8 cellular contexts compared by ENCODE assay signal in the genomic region with DNA sequence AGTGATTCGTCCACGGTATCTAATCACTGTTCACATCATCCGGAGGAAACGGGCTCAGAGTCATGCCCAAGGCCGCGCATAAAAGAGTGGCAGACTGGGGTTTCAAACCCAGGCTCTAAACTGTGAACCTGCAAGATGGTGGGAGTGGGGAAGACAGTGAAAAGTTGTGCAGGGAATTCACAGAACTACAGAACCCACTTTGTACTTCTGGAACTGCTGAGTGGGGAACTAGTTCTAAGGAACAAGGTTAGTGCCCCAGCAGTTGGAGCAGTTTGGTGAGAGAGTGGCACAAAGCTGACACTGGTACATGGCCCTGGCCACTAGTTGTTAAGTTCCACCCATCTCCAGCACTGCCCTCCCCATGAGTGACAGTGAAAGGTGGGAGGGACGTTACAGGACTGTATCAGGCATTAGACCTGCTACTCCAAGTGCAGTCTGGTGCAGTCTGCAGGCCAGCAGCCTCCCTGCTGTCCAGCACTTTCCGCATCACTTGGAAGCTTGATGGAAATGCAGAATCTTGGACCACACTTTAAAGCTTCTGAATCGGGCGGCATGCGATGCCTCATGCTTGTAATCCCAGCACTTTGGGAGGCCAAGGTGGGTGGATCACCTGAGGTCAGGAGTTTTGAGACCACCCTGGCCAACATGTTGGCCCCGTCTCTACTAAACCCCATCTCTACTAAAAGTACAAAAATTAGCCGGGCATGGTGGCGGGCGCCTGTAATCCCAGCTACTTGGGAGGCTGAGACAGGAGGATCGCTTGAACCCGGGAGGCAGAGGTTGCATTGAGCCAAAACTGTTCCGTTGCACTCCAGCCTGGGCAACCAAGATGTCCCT. TPM values are rescaled to one million over a fixed set of nuclear protein-coding genes. Genes with fewer than 3 reads are reported as not detected.
DNase-seq lines count a peak whose midpoint lies in the region; ATAC-seq, FAIRE-seq and TF ChIP-seq lines count a peak whose summit lies in the region.

No MANE protein-coding gene starts in this region.

- CTCF ChIA-PET in CD4-positive, alpha-beta memory T cell (lab: Charles Lee; ENCODE audit: partially characterized antibody): interaction anchor here (0.7 to 7.3 kb wide), 30 partner anchors 11 to 251 kb away, joined by 3 to 86 read pairs (median 4); partner anchors contain the start of genes C2orf42, MXD1 and SNRPG
- CTCF ChIA-PET in HCT116 (lab: Charles Lee) (interaction anchor here (1.2 to 3.3 kb wide), 4 partner anchors 19 to 419 kb away, joined by 3 to 24 read pairs (median 6); partner anchors contain the start of gene MXD1), K562 (lab: Yijun Ruan, JAX; ENCODE audit: low intra/inter-chr PET ratio) (interaction anchor here (0.6 to 2.6 kb wide), 3 partner anchors 54 to 231 kb away, joined by 3 to 30 read pairs (median 4); partner anchors contain the start of gene PCBP1)

- BruUV-seq in HCT116 (replicated peaks; lab: Mats Ljungman, UMichigan) (no TSS peak), K562 (replicated peaks; lab: Mats Ljungman, UMichigan) (no TSS peak)

- H3K9me3 Mint-ChIP-seq in CD4-positive, alpha-beta memory T cell: peaks cover 0 to 2% (median 0%) of the 10 kb centered on the region in 8 donors

- peak overlapping the region; percentile 97 to 100 (median 100) for H3K27ac Mint-ChIP-seq in CD4-positive, alpha-beta memory T cell

- H3K4me1 Mint-ChIP-seq in CD4-positive, alpha-beta memory T cell: peaks cover 34 to 62% (median 47%) of the 10 kb centered on the region in 4 donors

- DNase-seq in CD4-positive, alpha-beta memory T cell: peak; percentile 48 to 74 (median 59)
- peak; percentile 41 for DNase-seq in HCT116 (ENCODE audit: low read depth, low spot score)
- DNase-seq in SK-N-DZ (ENCODE audit: low spot score): peak; percentile 63
- peak; percentile 34 to 83 (median 56) for DNase-seq in K562 (ENCODE audit: extremely low read depth in 1 of 4, low spot score in 3 of 4)

- intact Hi-C loops in CD4-positive, alpha-beta memory T cell (cut with micrococcal nuclease): loop anchor here (2.0 to 10.0 kb wide), 2 partner anchors 149 to 199 kb away; partner anchors contain the start of gene SNRPG
- intact Hi-C loops in HCT116 (cut with micrococcal nuclease): no loop called here
- intact Hi-C loops in K562 (cut with micrococcal nuclease): loop anchor here (2.0 to 5.0 kb wide), 7 partner anchors 19 to 419 kb away; partner anchors contain the start of genes C2orf42, FAM136A and TIA1

- H2AFZ ChIP-seq in HCT116 (ENCODE audit: low read depth, low read length, poor library complexity, severe bottlenecking) (no peak overlapping the region), K562 (ENCODE audit: low read depth, low read length) (peak overlapping the region; percentile 78)

- peak overlapping the region in 1 of 2 donors; percentile 67 for H3K4me3 ChIP-seq in CD4-positive, alpha-beta memory T cell (ENCODE audit: low read length in 2 of 2)
- peak overlapping the region; percentile 40 to 55 for H3K4me3 ChIP-seq in HCT116 (replicated peaks in 1 of 2; ENCODE audit: low read depth in 1 of 2, low read length in 2 of 2)
- peak overlapping the region; percentile 28 for H3K4me3 ChIP-seq in K562
- H3K4me3 ChIP-seq in iPS-20b (ENCODE audit: low read length): peak overlapping the region; percentile 76
- peak overlapping the region; percentile 7 to 61 (median 30) for H3K4me3 ChIP-seq in skin epidermis

- H3K79me2 ChIP-seq in HCT116 (ENCODE audit: insufficient read depth, low read length) (no peaks in the 10 kb centered on the region), K562 (ENCODE audit: control insufficient read depth, insufficient read depth, low read length) (peaks cover 17% of the 10 kb centered on the region)

- peak overlapping the region; percentile 85 to 96 (median 90) for H3K4me3 Mint-ChIP-seq in CD4-positive, alpha-beta memory T cell

- H3K27ac ChIP-seq in CD4-positive, alpha-beta memory T cell (ENCODE audit: low read depth, low read length): peak overlapping the region; percentile 97
- H3K27ac ChIP-seq in HCT116 (ENCODE audit: low read depth, low read length) (peak overlapping the region; percentile 43), K562 (ENCODE audit: extremely low read depth, low read depth, low read length) (peak overlapping the region; percentile 88), iPS-20b (ENCODE audit: low read length) (peak overlapping the region; percentile 98), skin epidermis (peak overlapping the region in 20 of 21 experiments; percentile 81 to 100 (median 99))

- no peak for TF ChIP-seq RAD21 in HCT116 (IDR thresholded peaks at IDR 0.05; ENCODE audit: low read depth)
- TF ChIP-seq RAD21 in K562 (CRISPR knock-in tag; conservative IDR thresholded peaks at IDR 0.05 in 1 of 2, IDR thresholded peaks at IDR 0.05 in 1 of 2): 0 out of 4 replicates have a peak, but pooled peaks of 1 of the 2 experiments have one; percentile 2

- no peaks in the 10 kb centered on the region for H3K9me3 ChIP-seq in CD4-positive, alpha-beta memory T cell (ENCODE audit: control insufficient read depth in 1 of 2, low read length in 2 of 2)
- no peaks in the 10 kb centered on the region for H3K9me3 ChIP-seq in HCT116 (ENCODE audit: control insufficient read depth in 1 of 2, insufficient read depth in 1 of 2, low read depth in 1 of 2, low read length in 2 of 2)
- no peaks in the 10 kb centered on the region for H3K9me3 ChIP-seq in K562 (replicated peaks; ENCODE audit: control insufficient read depth, insufficient read depth, low read depth, low read length)
- no peaks in the 10 kb centered on the region for H3K9me3 ChIP-seq in iPS-20b (ENCODE audit: insufficient read depth, low read depth, low read length)

- peaks cover 0 to 2% of the 10 kb centered on the region in 2 donors for H3K27me3 Mint-ChIP-seq in CD4-positive, alpha-beta memory T cell

- peak; percentile 87 for TF ChIP-seq POLR2A in HCT116 (IDR thresholded peaks at IDR 0.05; ENCODE audit: borderline replicate concordance, extremely low read depth, insufficient read depth, insufficient read length)
- peak; percentile 55; the same call in 1 of the 2 replicates for TF ChIP-seq POLR2A in K562 (conservative IDR thresholded peaks at IDR 0.05)

- peak; percentile 23 for ATAC-seq in HCT116
- peak; percentile 58 for ATAC-seq in K562
- no peak for ATAC-seq in HG02885 (IDR thresholded peaks at IDR 0.05; ENCODE audit: poor library complexity, unreplicated experiment)
- ATAC-seq in GM19467 (IDR thresholded peaks at IDR 0.05; ENCODE audit: unreplicated experiment): no peak

- H3K9me2 ChIP-seq in HCT116 (ENCODE audit: insufficient read depth): no peaks in the 10 kb centered on the region

- H3K4me2 ChIP-seq in HCT116 (ENCODE audit: low read length) (peak overlapping the region; percentile 78), K562 (ENCODE audit: insufficient read depth, low read length) (peak overlapping the region; percentile 73)

- H3K9me1 ChIP-seq in K562 (ENCODE audit: control insufficient read depth, insufficient read depth, low read length): no peaks in the 10 kb centered on the region

- in situ Hi-C loops in K562 (cut with MboI): loop anchor here (5.0 kb wide), 1 partner anchor 216 kb away; no protein-coding TSS in a partner anchor

- H3K9ac ChIP-seq in HCT116 (ENCODE audit: low read length): peak overlapping the region; percentile 73
- peak overlapping the region; percentile 18 to 92 for H3K9ac ChIP-seq in K562 (ENCODE audit: insufficient read depth in 1 of 2, low read depth in 2 of 2, low read length in 2 of 2)
- peak overlapping the region; percentile 97 for H3K9ac ChIP-seq in iPS-20b (ENCODE audit: low read depth, low read length)

- FAIRE-seq in K562 (lab: Jason Lieb, UNC): peak; percentile 29

- H3K36me3 Mint-ChIP-seq in CD4-positive, alpha-beta memory T cell: peaks cover 0 to 8% of the 10 kb centered on the region in 2 donors

- RAD21 ChIA-PET in HCT116 (lab: Charles Lee; ENCODE audit: low non-redundant PET in 1 of 2, low total read pairs in 2 of 2, uncharacterized antibody in 2 of 2, unreplicated experiment in 2 of 2): interaction anchor here in 1 of 2 experiments (1.1 kb wide), 1 partner anchor 229 kb away, joined by 5 read pairs; no protein-coding TSS in a partner anchor

- H3K4me1 ChIP-seq in CD4-positive, alpha-beta memory T cell (ENCODE audit: insufficient read depth, low read length): peaks cover 48% of the 10 kb centered on the region
- peaks cover 30 to 45% of the 10 kb centered on the region in 2 experiments for H3K4me1 ChIP-seq in HCT116 (ENCODE audit: control insufficient read depth in 1 of 2, insufficient read depth in 2 of 2, low read length in 2 of 2)
- peaks cover 49 to 58% of the 10 kb centered on the region in 2 experiments for H3K4me1 ChIP-seq in K562 (replicated peaks in 1 of 2; ENCODE audit: control insufficient read depth in 2 of 2, insufficient read depth in 2 of 2, low read length in 2 of 2)
- peaks cover 21% of the 10 kb centered on the region for H3K4me1 ChIP-seq in iPS-20b (ENCODE audit: insufficient read depth, low read length)

- no peaks in the 10 kb centered on the region for H3K27me3 ChIP-seq in CD4-positive, alpha-beta memory T cell (ENCODE audit: insufficient read depth, low read length)
- H3K27me3 ChIP-seq in HCT116 (ENCODE audit: insufficient read depth, low read length): no peaks in the 10 kb centered on the region
- H3K27me3 ChIP-seq in K562 (ENCODE audit: control insufficient read depth in 2 of 2, insufficient read depth in 2 of 2, low read length in 2 of 2): no peaks in the 10 kb centered on the region
- H3K27me3 ChIP-seq in iPS-20b (ENCODE audit: insufficient read depth, low read length): no peaks in the 10 kb centered on the region

- TF ChIP-seq CTCF in HCT116 (IDR thresholded peaks at IDR 0.05 in 2 of 3, conservative IDR thresholded peaks at IDR 0.05 in 1 of 3; ENCODE audit: borderline replicate concordance in 1 of 3, insufficient read depth in 1 of 3, low read depth in 2 of 3, low read length in 2 of 3) (no peak), K562 (IDR thresholded peaks at IDR 0.05 in 2 of 3, conservative IDR thresholded peaks at IDR 0.05 in 1 of 3; ENCODE audit: insufficient read depth in 2 of 3, low read depth in 1 of 3, low read length in 3 of 3) (no peak)

- H3K36me3 ChIP-seq in CD4-positive, alpha-beta memory T cell (ENCODE audit: insufficient read depth, low read length): no peaks in the 10 kb centered on the region
- no peaks in the 10 kb centered on the region for H3K36me3 ChIP-seq in HCT116 (ENCODE audit: control insufficient read depth in 1 of 2, insufficient read depth in 2 of 2, low read length in 2 of 2)
- no peaks in the 10 kb centered on the region for H3K36me3 ChIP-seq in K562 (ENCODE audit: control insufficient read depth, insufficient read depth, low read length)
- H3K36me3 ChIP-seq in iPS-20b (ENCODE audit: insufficient read depth, low read depth, low read length): no peaks in the 10 kb centered on the region

- TF ChIP-seq EP300 in K562 (IDR thresholded peaks at IDR 0.05; ENCODE audit: low read length): no peak

- no peaks in the 10 kb centered on the region for H4K20me1 ChIP-seq in HCT116 (ENCODE audit: insufficient read depth)
- no peaks in the 10 kb centered on the region for H4K20me1 ChIP-seq in K562 (replicated peaks; ENCODE audit: control insufficient read depth, insufficient read depth, low read length)

- POLR2A ChIA-PET in CD4-positive, alpha-beta memory T cell (lab: Charles Lee; ENCODE audit: partially characterized antibody): interaction anchor here (0.6 to 25.9 kb wide), 38 partner anchors 8 to 986 kb away, joined by 3 to 2231 read pairs (median 5); partner anchors contain the start of genes C2orf42, FAM136A, MCEE and MPHOSPH10
- POLR2A ChIA-PET in HCT116 (lab: Charles Lee) (interaction anchor here (0.8 to 6.1 kb wide), 5 partner anchors 57 to 231 kb away, joined by 3 to 54 read pairs (median 7); partner anchors contain the start of genes MXD1, PCBP1 and SNRPG), K562 (lab: Yijun Ruan, JAX) (interaction anchor here (0.7 to 3.9 kb wide), 9 partner anchors 10 to 232 kb away, joined by 3 to 31 read pairs (median 10); partner anchors contain the start of genes MXD1 and SNRPG)

- WGBS in K562 (ENCODE audit: insufficient coverage, low coverage, missing lambda C conversion rate): 59% methylated on average over 18 of the region's 18 CpGs

RNA-seq across cellular contexts. Expression of gene C2orf42, which starts 47.3 kb away (rescaled TPM):
- 10 to 100 TPM; 36.7 to 47.9 TPM for total RNA-seq in CD4-positive, alpha-beta memory T cell
- 10 to 100 TPM; 22.4 to 26.6 TPM for polyA plus RNA-seq in CD4-positive, alpha-beta memory T cell
- total RNA-seq in HCT116 (2021; ENCODE audit: unreplicated experiment) (17.4 TPM), K562 (2014; rRNA removed) (9.4 and 10.9 TPM in 2 replicates), K562 (2014; rRNA removed; fragmentation: Illumina TruSeq; extraction: Trizol) (7.1 and 7.7 TPM in 2 replicates), K562 (2015; rRNA removed; fragmentation: Illumina TruSeq; extraction: Trizol) (6.7 and 7.5 TPM in 2 replicates), K562 (2021) (7.3 and 9.6 TPM in 2 replicates)
- 7.6 and 10.3 TPM in 2 replicates for polyA plus RNA-seq in HCT116 (2012)
- polyA plus RNA-seq in SK-N-DZ (2014; cell fraction: cytosol; rRNA removed): 8.0 and 11.3 TPM in 2 replicates
- 12.9 and 14.4 TPM in 2 replicates for polyA plus RNA-seq in SK-N-DZ (2014; cell fraction: nucleus; rRNA removed)
- 50.0 and 60.5 TPM in 2 replicates for total RNA-seq in K562 (2011; cell fraction: chromatin; rRNA removed; ENCODE audit: low replicate concordance)
- 36.7 and 37.4 TPM in 2 replicates for total RNA-seq in K562 (2011; cell fraction: nucleolus; rRNA removed)
- 43.0 and 56.3 TPM in 2 replicates for total RNA-seq in K562 (2011; cell fraction: nucleoplasm; rRNA removed)
- polyA plus RNA-seq in K562 (2011; rRNA removed) (5.9 and 7.7 TPM in 2 replicates), K562 (2014; fragmentation: Illumina TruSeq; extraction: Trizol) (5.8 and 7.1 TPM in 2 replicates), K562 (2014; fragmentation: Nextera tagmentation; extraction: Ambion mirVana) (1 to 10 TPM; 4.6 to 4.9 TPM), K562 (2014; rRNA removed) (5.6 and 8.4 TPM in 2 replicates)
- polyA plus RNA-seq in K562 (2011; cell fraction: cytosol; rRNA removed): 2.8 and 4.8 TPM in 2 replicates
- polyA plus RNA-seq in K562 (2011; cell fraction: nucleus; rRNA removed): 10.2 and 15.6 TPM in 2 replicates
- 4.8 and 5.4 TPM in 2 replicates for polyA plus RNA-seq in K562 (2012)
- 20.2 and 25.2 TPM in 2 replicates for polyA minus RNA-seq in K562 (2011; rRNA and poly(A)+ RNA removed)
- 5.1 and 7.4 TPM in 2 replicates for polyA minus RNA-seq in K562 (2011; cell fraction: cytosol; rRNA and poly(A)+ RNA removed)
- polyA minus RNA-seq in K562 (2011; cell fraction: nucleus; rRNA and poly(A)+ RNA removed): 16.3 and 20.2 TPM in 2 replicates

RNA-seq across cellular contexts. Expression of gene PCBP1, which starts 56.3 kb away (rescaled TPM):
- total RNA-seq in CD4-positive, alpha-beta memory T cell: 100 to 1,000 TPM; 372 to 383 TPM
- polyA plus RNA-seq in CD4-positive, alpha-beta memory T cell: 100 to 1,000 TPM; 116 to 153 TPM
- total RNA-seq in HCT116 (2021; ENCODE audit: unreplicated experiment): 256 TPM
- polyA plus RNA-seq in HCT116 (2012): 225 and 232 TPM in 2 replicates
- polyA plus RNA-seq in SK-N-DZ (2014; cell fraction: cytosol; rRNA removed): 43.7 and 50.5 TPM in 2 replicates
- 25.4 and 55.6 TPM in 2 replicates for polyA plus RNA-seq in SK-N-DZ (2014; cell fraction: nucleus; rRNA removed)
- total RNA-seq in K562 (2011; cell fraction: chromatin; rRNA removed; ENCODE audit: low replicate concordance): 30.2 and 53.7 TPM in 2 replicates
- total RNA-seq in K562 (2011; cell fraction: nucleolus; rRNA removed): 60.7 and 63.0 TPM in 2 replicates
- 58.0 and 69.2 TPM in 2 replicates for total RNA-seq in K562 (2011; cell fraction: nucleoplasm; rRNA removed)
- total RNA-seq in K562 (2014; rRNA removed): 78.1 and 99.4 TPM in 2 replicates
- total RNA-seq in K562 (2014; rRNA removed; fragmentation: Illumina TruSeq; extraction: Trizol): 58.9 and 61.9 TPM in 2 replicates
- 72.5 and 76.0 TPM in 2 replicates for total RNA-seq in K562 (2015; rRNA removed; fragmentation: Illumina TruSeq; extraction: Trizol)
- 407 and 420 TPM in 2 replicates for total RNA-seq in K562 (2021)
- 122 and 123 TPM in 2 replicates for polyA plus RNA-seq in K562 (2011; rRNA removed)
- 131 and 249 TPM in 2 replicates for polyA plus RNA-seq in K562 (2011; cell fraction: cytosol; rRNA removed)
- 78.5 and 114 TPM in 2 replicates for polyA plus RNA-seq in K562 (2011; cell fraction: nucleus; rRNA removed)
- 431 TPM in 2 replicates for polyA plus RNA-seq in K562 (2012)
- 347 and 391 TPM in 2 replicates for polyA plus RNA-seq in K562 (2014; fragmentation: Illumina TruSeq; extraction: Trizol)
- 10 to 100 TPM; 19.2 to 23.9 TPM for polyA plus RNA-seq in K562 (2014; fragmentation: Nextera tagmentation; extraction: Ambion mirVana)
- 212 and 227 TPM in 2 replicates for polyA plus RNA-seq in K562 (2014; rRNA removed)
- 55.6 and 69.8 TPM in 2 replicates for polyA minus RNA-seq in K562 (2011; rRNA and poly(A)+ RNA removed)
- polyA minus RNA-seq in K562 (2011; cell fraction: cytosol; rRNA and poly(A)+ RNA removed): 92.3 and 95.3 TPM in 2 replicates
- polyA minus RNA-seq in K562 (2011; cell fraction: nucleus; rRNA and poly(A)+ RNA removed): 36.1 and 36.7 TPM in 2 replicates

Comparison
In these comparisons a context has a peak if more than half of its experiments do, and no peak if none do; other contexts are left out.
1. H3K27ac ChIP-seq: peak in every context shown above with its lines; median percentile 99 in skin epidermis; 98 in iPS-20b; 97 in CD4-positive, alpha-beta memory T cell; 88 in K562; 43 in HCT116.
2. ATAC-seq: peak in HCT116 (single experiment) and K562 (single experiment); none in HG02885 (single experiment) and GM19467 (single experiment).
3. Peak in every context shown above with its lines, with median percentiles within 50 percentile points of each other: DNase-seq and H3K9ac ChIP-seq.